19 cellular contexts compared by ENCODE assay signal in genomic region chr10:132808568-132809236, GRCh38. TPM values are rescaled to one million over a fixed set of nuclear protein-coding genes. Genes with fewer than 3 reads are reported as not detected.
DNase-seq lines count a peak whose midpoint lies in the region; ATAC-seq and TF ChIP-seq lines count a peak whose summit lies in the region.
"Had no signal": no experiment of that assay in that cellular context is flagged by ENCODE, and none has a peak within 500 bp of the region (broad histone marks: within the 10 kb centered on the region; RNA-seq: fewer than 3 reads in every experiment).

No MANE protein-coding gene starts in this region.

- intact Hi-C loops in cardiac septum (cut with DNase I): no loop called here

- no peaks in the 10 kb centered on the region for H3K9me3 Mint-ChIP-seq in stimulated activated effector memory CD8-positive, alpha-beta T cell treated with anti-CD3 and anti-CD28 coated beads, Interleukin-12 subunit alpha, Interleukin-12 subunit beta, amount 100 ng/mL, for 72 hours
- H3K9me3 Mint-ChIP-seq: CD8-positive, alpha-beta memory T cell had no signal

- H3K36me3 ChIP-seq in right atrium auricular region: no peaks in the 10 kb centered on the region
- no peaks in the 10 kb centered on the region for H3K36me3 ChIP-seq in H7 (replicated peaks; ENCODE audit: control insufficient read depth, insufficient read depth, low read length)
- H3K36me3 ChIP-seq in brain microvascular endothelial cell (replicated peaks): no peaks in the 10 kb centered on the region
- H3K36me3 ChIP-seq: BLaER1 treated with 17β-estradiol and CSF1 and Interleukin-3, amounts not matched to agents 10 nM and 100 nM; HAP-1 had no signal

- no peak overlapping the region for H3K27ac Mint-ChIP-seq in stimulated activated effector memory CD8-positive, alpha-beta T cell treated with anti-CD3 and anti-CD28 coated beads, Interleukin-12 subunit alpha, Interleukin-12 subunit beta, amount 100 ng/mL, for 72 hours
- H3K27ac Mint-ChIP-seq: CD8-positive, alpha-beta memory T cell had no signal

- no peak overlapping the region for H3K27ac ChIP-seq in right atrium auricular region
- H3K27ac ChIP-seq in brain microvascular endothelial cell: no peak overlapping the region
- H3K27ac ChIP-seq: BLaER1 treated with 17β-estradiol and CSF1 and Interleukin-3, amounts not matched to agents 10 nM and 100 nM; PC-9 had no signal

- in situ Hi-C loops in brain microvascular endothelial cell (cut with HindIII; ENCODE audit: low pct_ligation_motif_present, low sequenced_read_pairs): no loop called here

- peak; percentile 10 for ATAC-seq in esophagus mucosa
- ATAC-seq in stimulated activated effector memory CD8-positive, alpha-beta T cell treated with anti-CD3 and anti-CD28 coated beads, Interleukin-12 subunit alpha, Interleukin-12 subunit beta, amount 100 ng/mL, for 72 hours: no peak

- H3K36me3 Mint-ChIP-seq in stimulated activated effector memory CD8-positive, alpha-beta T cell treated with anti-CD3 and anti-CD28 coated beads, Interleukin-12 subunit alpha, Interleukin-12 subunit beta, amount 100 ng/mL, for 72 hours: no peaks in the 10 kb centered on the region
- H3K36me3 Mint-ChIP-seq: CD8-positive, alpha-beta memory T cell had no signal

- no peaks in the 10 kb centered on the region for H3K27me3 ChIP-seq in right atrium auricular region
- H3K27me3 ChIP-seq in H7 (ENCODE audit: control insufficient read depth, insufficient read depth, low read length): no peaks in the 10 kb centered on the region
- no peaks in the 10 kb centered on the region for H3K27me3 ChIP-seq in brain microvascular endothelial cell (replicated peaks)
- H3K27me3 ChIP-seq: BLaER1 treated with 17β-estradiol and CSF1 and Interleukin-3, amounts not matched to agents 10 nM and 100 nM had no signal

- H3K4me3 Mint-ChIP-seq in stimulated activated effector memory CD8-positive, alpha-beta T cell treated with anti-CD3 and anti-CD28 coated beads, Interleukin-12 subunit alpha, Interleukin-12 subunit beta, amount 100 ng/mL, for 72 hours: no peak overlapping the region
- H3K4me3 Mint-ChIP-seq: CD8-positive, alpha-beta memory T cell had no signal

- no peaks in the 10 kb centered on the region for H3K9me3 ChIP-seq in right atrium auricular region
- H3K9me3 ChIP-seq: BLaER1 treated with 17β-estradiol and CSF1 and Interleukin-3, amounts not matched to agents 10 nM and 100 nM; HAP-1 had no signal

- no peaks in the 10 kb centered on the region for H3K4me1 Mint-ChIP-seq in stimulated activated effector memory CD8-positive, alpha-beta T cell treated with anti-CD3 and anti-CD28 coated beads, Interleukin-12 subunit alpha, Interleukin-12 subunit beta, amount 100 ng/mL, for 72 hours
- H3K4me1 Mint-ChIP-seq: CD8-positive, alpha-beta memory T cell had no signal

- H3K4me1 ChIP-seq in right atrium auricular region: no peaks in the 10 kb centered on the region
- H3K4me1 ChIP-seq: HAP-1 had no signal

- H3K4me3 ChIP-seq in right atrium auricular region (no peak overlapping the region), H7 (ENCODE audit: insufficient read depth, low read depth, low read length) (no peak overlapping the region), brain microvascular endothelial cell (ENCODE audit: low read depth, low read length) (no peak overlapping the region)
- H3K4me3 ChIP-seq: BLaER1 treated with 17β-estradiol and CSF1 and Interleukin-3, amounts not matched to agents 10 nM and 100 nM; HAP-1; PC-9 had no signal

- no peak for TF ChIP-seq CTCF in right atrium auricular region (IDR thresholded peaks at IDR 0.05)
- no peak for TF ChIP-seq CTCF in brain microvascular endothelial cell (IDR thresholded peaks at IDR 0.05; ENCODE audit: low read depth, low read length, missing control alignments)

- DNase-seq in cardiac septum (ENCODE audit: low spot score): peak; percentile 50
- no peak for DNase-seq in right atrium auricular region (ENCODE audit: low spot score)
- DNase-seq in H7: peak; percentile 87
- DNase-seq in retina: peak; percentile 62
- DNase-seq in glomerular visceral epithelial cell (ENCODE audit: extremely low spot score): no peak
- DNase-seq in stimulated activated effector memory CD8-positive, alpha-beta T cell treated with anti-CD3 and anti-CD28 coated beads, Interleukin-12 subunit alpha, Interleukin-12 subunit beta, amount 100 ng/mL, for 72 hours (ENCODE audit: low spot score in 2 of 2): no peak
- no peak for DNase-seq in brain microvascular endothelial cell
- DNase-seq: KG1, NCI-H1105 treated with DMSO at 0.1 percent for 48 hours, NCI-H187, NCI-H345, NCI-H524 treated with DMSO at 0.1 percent for 48 hours, PC-9 had no signal

RNA-seq across cellular contexts. Expression of gene NKX6-2, which starts 22.8 kb away (rescaled TPM):
- not detected for total RNA-seq in cardiac septum
- not detected for total RNA-seq in right atrium auricular region
- total RNA-seq in H7 (2014; rRNA removed; shearing (Covaris generic)): 0.26 and 0.38 TPM in 2 replicates
- total RNA-seq in esophagus mucosa: 0.08 TPM
- total RNA-seq: A673; CD8-positive, alpha-beta memory T cell; PC-9; SK-MEL-5 had no signal

Comparison
In these comparisons a context has a peak if more than half of its experiments do, and no peak if none do; other contexts are left out.
1. DNase-seq: peak in cardiac septum (single experiment), H7 (single experiment) and retina (single experiment); none in right atrium auricular region (single experiment), glomerular visceral epithelial cell (single experiment), stimulated activated effector memory CD8-positive, alpha-beta T cell treated with anti-CD3 and anti-CD28 coated beads, Interleukin-12 subunit alpha, Interleukin-12 subunit beta, amount 100 ng/mL, for 72 hours (0 of 2) and brain microvascular endothelial cell (single experiment).